Comparison of ENCODE assay signal across 1 cellular context in genomic region chr1:181324797-181325616, GRCh38.
TF ChIP-seq lines count a peak whose summit lies in the region.

No MANE protein-coding gene starts in this region.

TF ChIP-seq in GM23338, 12 proteins besides CTCF, POLR2A, EP300 and RAD21 (continued from another document):
- TF ChIP-seq REST (IDR thresholded peaks at IDR 0.05; ENCODE audit: unreplicated experiment) (no peak), NANOG (IDR thresholded peaks at IDR 0.05; ENCODE audit: borderline replicate concordance) (no peak), EZH2 (IDR thresholded peaks at IDR 0.05; ENCODE audit: low read depth, unreplicated experiment) (no peak), POLR2AphosphoS5 (IDR thresholded peaks at IDR 0.05; ENCODE audit: low read depth) (no peak), ZNF331 (CRISPR knock-in tag; IDR thresholded peaks at IDR 0.05; ENCODE audit: low read depth) (no peak), STAT1 (IDR thresholded peaks at IDR 0.05; ENCODE audit: unreplicated experiment) (no peak), EZH2phosphoT487 (IDR thresholded peaks at IDR 0.05; ENCODE audit: unreplicated experiment) (no peak), JUNB (IDR thresholded peaks at IDR 0.05; ENCODE audit: unreplicated experiment) (no peak), CREB1 (CRISPR knock-in tag; IDR thresholded peaks at IDR 0.05; ENCODE audit: low read depth) (no peak)
